Comparison of ENCODE assay signal across 8 cellular contexts in the genomic region with DNA sequence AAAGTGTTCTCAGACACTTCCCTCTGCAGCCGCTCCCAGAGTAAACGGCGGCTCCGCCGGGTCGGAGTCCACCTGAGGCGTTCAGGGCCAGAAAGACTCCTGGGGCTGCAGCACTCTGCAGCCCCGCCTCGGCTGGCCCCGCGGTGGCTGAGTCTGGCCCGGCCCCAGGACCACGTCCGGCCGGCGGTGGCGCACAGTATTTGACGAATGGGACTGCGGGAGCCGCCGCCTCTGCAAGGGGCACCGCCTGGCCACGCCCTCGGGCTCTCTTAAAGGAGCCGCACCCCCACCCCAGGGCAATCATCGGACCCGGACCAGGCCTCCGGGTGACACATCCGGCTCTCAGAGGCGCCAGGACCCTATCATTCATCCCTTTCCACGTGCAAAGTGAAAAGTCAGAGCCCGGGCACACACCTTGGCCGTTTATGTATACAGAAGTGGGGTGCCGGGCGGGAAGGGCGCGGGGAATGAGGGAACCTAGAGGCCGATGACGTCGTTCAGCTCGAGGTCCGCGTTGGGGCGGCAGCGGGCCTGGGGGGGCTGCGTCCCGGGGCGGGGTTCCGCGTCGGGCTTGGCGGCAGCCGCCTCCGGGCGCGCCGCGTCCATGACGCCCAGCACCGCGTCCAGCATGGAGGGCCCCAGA. TPM values are rescaled to one million over a fixed set of nuclear protein-coding genes. Genes with fewer than 3 reads are reported as not detected.
DNase-seq lines count a peak whose midpoint lies in the region; ATAC-seq, FAIRE-seq and TF ChIP-seq lines count a peak whose summit lies in the region.

No MANE protein-coding gene starts in this region.

- in situ Hi-C loops in KBM-7 (cut with MboI; ENCODE audit: low pct_unique_long_range_greater_than_20kb, low sequenced_read_pairs) = no loop called here

- H3K9me3 ChIP-seq in SK-N-MC (ENCODE audit: low read depth, low read length) (no peaks in the 10 kb centered on the region), ovary (no peaks in the 10 kb centered on the region), tibial nerve (no peaks in the 10 kb centered on the region)

- peak overlapping the region; percentile 89 for H3K27ac Mint-ChIP-seq in activated naive CD8-positive, alpha-beta T cell treated with anti-CD3 and anti-CD28 coated beads for 36 hours

- peaks cover 12% of the 10 kb centered on the region for H3K4me1 ChIP-seq in ovary (ENCODE audit: insufficient read depth)
- H3K4me1 ChIP-seq in tibial nerve = peaks cover 0 to 77% (median 18%) of the 10 kb centered on the region in 4 donors

- ATAC-seq in GM21737 (IDR thresholded peaks at IDR 0.05; ENCODE audit: unreplicated experiment) (peak; percentile 38), Right ventricle myocardium superior (ENCODE audit: poor library complexity) (peak; percentile 83)

- peaks cover 15% of the 10 kb centered on the region for H3K36me3 ChIP-seq in SK-N-MC (ENCODE audit: insufficient read depth, low read length)
- no peaks in the 10 kb centered on the region for H3K36me3 ChIP-seq in ovary
- peaks cover 0 to 27% (median 15%) of the 10 kb centered on the region in 3 donors for H3K36me3 ChIP-seq in tibial nerve

- no peak for TF ChIP-seq EP300 in ovary (IDR thresholded peaks at IDR 0.05)
- TF ChIP-seq EP300 in tibial nerve (IDR thresholded peaks at IDR 0.05) = peak; percentile 55 to 81

- TF ChIP-seq CTCF in ovary (IDR thresholded peaks at IDR 0.05) = no peak
- peak in 2 of 5 experiments; percentile 45 to 51 for TF ChIP-seq CTCF in tibial nerve (IDR thresholded peaks at IDR 0.05)

- peak overlapping the region; percentile 59 for H3K9ac ChIP-seq in SK-N-MC (ENCODE audit: insufficient read length)

- peaks cover 34% of the 10 kb centered on the region for H3K27me3 Mint-ChIP-seq in activated naive CD8-positive, alpha-beta T cell treated with anti-CD3 and anti-CD28 coated beads for 36 hours

- peak overlapping the region; percentile 79 for H3K4me3 Mint-ChIP-seq in activated naive CD8-positive, alpha-beta T cell treated with anti-CD3 and anti-CD28 coated beads for 36 hours

- H3K36me3 Mint-ChIP-seq in activated naive CD8-positive, alpha-beta T cell treated with anti-CD3 and anti-CD28 coated beads for 36 hours = peaks cover 5% of the 10 kb centered on the region

- 6 to 12% (median 9%) methylated on average over 44 to 61 of the region's 61 CpGs for WGBS in ovary, 3 donors
- WGBS in tibial nerve, 2 donors = 3 to 15% methylated on average over 42 to 55 of the region's 61 CpGs

- peak overlapping the region; percentile 80 for H3K27ac ChIP-seq in SK-N-MC
- peak overlapping the region; percentile 25 to 68 for H3K27ac ChIP-seq in ovary
- peak overlapping the region; percentile 90 to 96 (median 95) for H3K27ac ChIP-seq in tibial nerve

- peaks cover 1% of the 10 kb centered on the region for H3K9me3 Mint-ChIP-seq in activated naive CD8-positive, alpha-beta T cell treated with anti-CD3 and anti-CD28 coated beads for 36 hours

- peak; percentile 62 for FAIRE-seq in G401.6 (lab: Jason Lieb, UNC)

- H3K27me3 ChIP-seq in ovary (no peaks in the 10 kb centered on the region), tibial nerve (no peaks in the 10 kb centered on the region)

- peaks cover 18% of the 10 kb centered on the region for H3K4me1 Mint-ChIP-seq in activated naive CD8-positive, alpha-beta T cell treated with anti-CD3 and anti-CD28 coated beads for 36 hours

- DNase-seq in KBM-7 (peak; percentile 86), SK-N-MC (ENCODE audit: low read depth, low spot score) (no peak), Right ventricle myocardium superior (peak; percentile 95), ovary (peak; percentile 73 to 87 (median 83)), tibial nerve (ENCODE audit: low spot score in 2 of 2) (peak; percentile 76 to 82)
- peak; percentile 87 for DNase-seq in activated naive CD8-positive, alpha-beta T cell treated with anti-CD3 and anti-CD28 coated beads for 36 hours

- intact Hi-C loops in Right ventricle myocardium superior (cut with DNase I) = no loop called here
- intact Hi-C loops in ovary (cut with DNase I) = no loop called here

- peak overlapping the region; percentile 90 for H3K4me3 ChIP-seq in SK-N-MC
- peak overlapping the region; percentile 56 for H3K4me3 ChIP-seq in ovary
- H3K4me3 ChIP-seq in tibial nerve = peak overlapping the region; percentile 46 to 73 (median 72)

- TF ChIP-seq POLR2A in ovary (IDR thresholded peaks at IDR 0.05) (peak; percentile 27), tibial nerve (IDR thresholded peaks at IDR 0.05) (peak; percentile 25 to 50)

RNA-seq across cellular contexts. Expression of a gene that starts 1.2 kb away (rescaled TPM):
- 1 to 10 TPM; 4.3 to 4.9 TPM for total RNA-seq in activated naive CD8-positive, alpha-beta T cell treated with anti-CD3 and anti-CD28 coated beads for 36 hours
- total RNA-seq in Right ventricle myocardium superior (1.1 TPM), ovary (1 to 10 TPM; 2.7 to 8.3 (median 5.5) TPM), tibial nerve (10 to 100 TPM in 1 of 4 donors, 1 to 10 TPM in 3; 5.9 to 10.3 (median 9.4) TPM)
- polyA plus RNA-seq in ovary = 1 to 10 TPM in 1 of 2 donors, under 1 TPM in 1; 0.70 to 3.0 TPM

RNA-seq across cellular contexts. Expression of a gene that starts 8.4 kb away (rescaled TPM):
- under 1 TPM in 1 of 2 experiments, not detected in 1; 0.34 TPM for total RNA-seq in activated naive CD8-positive, alpha-beta T cell treated with anti-CD3 and anti-CD28 coated beads for 36 hours
- total RNA-seq in Right ventricle myocardium superior = 11.6 TPM
- total RNA-seq in ovary = 10 to 100 TPM in 6 of 7 donors, 1 to 10 TPM in 1; 7.8 to 31.0 (median 18.8) TPM
- polyA plus RNA-seq in ovary = 10 to 100 TPM in 1 of 2 donors, under 1 TPM in 1; 0.55 to 13.2 TPM
- 10 to 100 TPM; 38.9 to 62.2 (median 50.2) TPM for total RNA-seq in tibial nerve

RNA-seq across cellular contexts. Expression of a gene that starts 15.7 kb away (rescaled TPM):
- total RNA-seq in activated naive CD8-positive, alpha-beta T cell treated with anti-CD3 and anti-CD28 coated beads for 36 hours = 100 to 1,000 TPM; 101 to 108 TPM
- total RNA-seq in Right ventricle myocardium superior (56.0 TPM), ovary (100 to 1,000 TPM; 105 to 207 (median 156) TPM), tibial nerve (100 to 1,000 TPM; 189 to 389 (median 285) TPM)
- 100 to 1,000 TPM in 1 of 2 donors, 10 to 100 TPM in 1; 29.9 to 122 TPM for polyA plus RNA-seq in ovary

RNA-seq across cellular contexts. Expression of a gene that starts 37.9 kb away (rescaled TPM):
- total RNA-seq in activated naive CD8-positive, alpha-beta T cell treated with anti-CD3 and anti-CD28 coated beads for 36 hours = 1 to 10 TPM; 1.8 to 2.4 TPM
- total RNA-seq in Right ventricle myocardium superior (not detected), ovary (not detected), tibial nerve (not detected)
- not detected for polyA plus RNA-seq in ovary

RNA-seq across cellular contexts. Expression of a gene that starts 49.5 kb away (rescaled TPM):
- total RNA-seq in activated naive CD8-positive, alpha-beta T cell treated with anti-CD3 and anti-CD28 coated beads for 36 hours = 1 to 10 TPM in 1 of 2 experiments, under 1 TPM in 1; 0.98 to 1.8 TPM
- 1.5 TPM for total RNA-seq in Right ventricle myocardium superior
- total RNA-seq in ovary = 10 to 100 TPM in 1 of 7 donors, 1 to 10 TPM in 5, under 1 TPM in 1; 0.95 to 34.2 (median 7.5) TPM
- 1 to 10 TPM in 1 of 2 donors, under 1 TPM in 1; 0.25 to 1.3 TPM for polyA plus RNA-seq in ovary
- 10 to 100 TPM; 21.0 to 50.0 (median 34.9) TPM for total RNA-seq in tibial nerve
